Comparison of ENCODE assay signal across 23 cellular contexts in genomic region chrX:129744881-129745321, GRCh38. TPM values are rescaled to one million over a fixed set of nuclear protein-coding genes. Genes with fewer than 3 reads are reported as not detected.
DNase-seq lines count a peak whose midpoint lies in the region; ATAC-seq and TF ChIP-seq lines count a peak whose summit lies in the region.
"Had no signal": no experiment of that assay in that cellular context is flagged by ENCODE, and none has a peak within 500 bp of the region (broad histone marks: within the 10 kb centered on the region; RNA-seq: fewer than 3 reads in every experiment).

No MANE protein-coding gene starts in this region.

- H2BK5ac ChIP-seq in H9 (ENCODE audit: insufficient read length, low read length): no peak overlapping the region

- H3K27me3 Mint-ChIP-seq in activated T-cell treated with anti-CD3 and anti-CD28 coated beads, Interleukin-2, amount 50 U/mL, for 72 hours (ENCODE audit: low read depth): peaks cover 34% of the 10 kb centered on the region
- peaks cover 2% of the 10 kb centered on the region for H3K27me3 Mint-ChIP-seq in T-helper 2 cell treated with Interferon-gamma antibody and Interleukin-4, amounts not matched to agents 5 μg/mL and 100 μg/mL, for 36 hours (ENCODE audit: low read depth)
- no peaks in the 10 kb centered on the region for H3K27me3 Mint-ChIP-seq in activated naive CD8-positive, alpha-beta T cell treated with anti-CD3 and anti-CD28 coated beads for 36 hours
- H3K27me3 Mint-ChIP-seq in H9 (ENCODE audit: low read depth): peaks cover 27% of the 10 kb centered on the region

- H3K36me3 Mint-ChIP-seq in activated T-cell treated with anti-CD3 and anti-CD28 coated beads, Interleukin-2, amount 50 U/mL, for 72 hours (ENCODE audit: insufficient read depth in 2 of 2): no peaks in the 10 kb centered on the region
- no peaks in the 10 kb centered on the region for H3K36me3 Mint-ChIP-seq in T-helper 2 cell treated with Interferon-gamma antibody and Interleukin-4, amounts not matched to agents 5 μg/mL and 100 μg/mL, for 36 hours (ENCODE audit: low read depth)
- no peaks in the 10 kb centered on the region for H3K36me3 Mint-ChIP-seq in activated naive CD8-positive, alpha-beta T cell treated with anti-CD3 and anti-CD28 coated beads for 36 hours
- H3K36me3 Mint-ChIP-seq in H9 (ENCODE audit: insufficient read depth in 1 of 3, low read depth in 3 of 3): no peaks in the 10 kb centered on the region; a peak in 2 of 7 replicates

- TF ChIP-seq CTCF in H9 (conservative IDR thresholded peaks at IDR 0.05): no peak

- H3K4me1 Mint-ChIP-seq in activated T-cell treated with anti-CD3 and anti-CD28 coated beads, Interleukin-2, amount 50 U/mL, for 72 hours (ENCODE audit: low read depth): peaks cover 52% of the 10 kb centered on the region
- peaks cover 39% of the 10 kb centered on the region for H3K4me1 Mint-ChIP-seq in T-helper 2 cell treated with Interferon-gamma antibody and Interleukin-4, amounts not matched to agents 5 μg/mL and 100 μg/mL, for 36 hours (ENCODE audit: low read depth)
- peaks cover 30% of the 10 kb centered on the region for H3K4me1 Mint-ChIP-seq in activated naive CD8-positive, alpha-beta T cell treated with anti-CD3 and anti-CD28 coated beads for 36 hours
- H3K4me1 Mint-ChIP-seq in H9: peaks cover 12 to 18% of the 10 kb centered on the region in 2 experiments

- H3K9me3 ChIP-seq in H9 (ENCODE audit: control insufficient read depth, low read depth, low read length): no peaks in the 10 kb centered on the region
- H3K9me3 ChIP-seq: adrenal gland, esophagus muscularis mucosa, neutrophil, transverse colon had no signal

- ATAC-seq in activated T-cell treated with anti-CD3 and anti-CD28 coated beads, Interleukin-2, amount 50 U/mL, for 72 hours (replicated peaks in 1 of 2): peak; percentile 32 to 55
- ATAC-seq in stimulated activated naive CD8-positive, alpha-beta T cell treated with anti-CD3 and anti-CD28 coated beads, Interleukin-15, Interleukin-2, amounts not matched to agents 100 U/mL and 50 U/mL, for 24 hours: peak; percentile 60
- no peak for ATAC-seq in GM19324 (IDR thresholded peaks at IDR 0.05; ENCODE audit: low FRiP score, unreplicated experiment)
- ATAC-seq: left lobe of liver had no signal

- H2AFZ ChIP-seq in H9 (ENCODE audit: low read length): no peak overlapping the region

- no peak overlapping the region for H3K27ac Mint-ChIP-seq in activated T-cell treated with anti-CD3 and anti-CD28 coated beads, Interleukin-2, amount 50 U/mL, for 72 hours
- peak overlapping the region; percentile 67 for H3K27ac Mint-ChIP-seq in T-helper 2 cell treated with Interferon-gamma antibody and Interleukin-4, amounts not matched to agents 5 μg/mL and 100 μg/mL, for 36 hours
- peak overlapping the region; percentile 76 for H3K27ac Mint-ChIP-seq in activated naive CD8-positive, alpha-beta T cell treated with anti-CD3 and anti-CD28 coated beads for 36 hours
- H3K27ac Mint-ChIP-seq in H9: no peak overlapping the region

- no peaks in the 10 kb centered on the region for H3K9me3 Mint-ChIP-seq in activated T-cell treated with anti-CD3 and anti-CD28 coated beads, Interleukin-2, amount 50 U/mL, for 72 hours
- H3K9me3 Mint-ChIP-seq in T-helper 2 cell treated with Interferon-gamma antibody and Interleukin-4, amounts not matched to agents 5 μg/mL and 100 μg/mL, for 36 hours: no peaks in the 10 kb centered on the region
- H3K9me3 Mint-ChIP-seq in activated naive CD8-positive, alpha-beta T cell treated with anti-CD3 and anti-CD28 coated beads for 36 hours: no peaks in the 10 kb centered on the region
- H3K9me3 Mint-ChIP-seq in H9: peaks cover 0 to 62% of the 10 kb centered on the region in 2 experiments; a peak in 3 of 5 replicates

- H3K27ac ChIP-seq in H9 (ENCODE audit: insufficient read length, low read depth, low read length): no peak overlapping the region
- H3K27ac ChIP-seq: adrenal gland, cardiac muscle cell, esophagus muscularis mucosa, KMS-11, neutrophil, transverse colon, VCaP had no signal

- no peaks in the 10 kb centered on the region for H3K27me3 ChIP-seq in H9 (ENCODE audit: insufficient read depth, low read length)
- H3K27me3 ChIP-seq: adrenal gland, cardiac muscle cell, esophagus muscularis mucosa, neutrophil, transverse colon had no signal

- no peak overlapping the region for H3K56ac ChIP-seq in H9 (ENCODE audit: insufficient read length, low read depth, low read length)

- H3K4me2 ChIP-seq in H9 (ENCODE audit: insufficient read depth, insufficient read length, low read length): no peak overlapping the region
- H3K4me2 ChIP-seq: KMS-11 had no signal

- H2BK20ac ChIP-seq in H9 (ENCODE audit: low read depth, low read length, poor library complexity, severe bottlenecking): no peak overlapping the region

- H3K9ac ChIP-seq in H9 (ENCODE audit: extremely low read depth, insufficient read length, low read length): no peak overlapping the region
- H3K9ac ChIP-seq: KMS-11 had no signal

- H3K23ac ChIP-seq in H9 (ENCODE audit: insufficient read length, low read depth, low read length): no peak overlapping the region

- no peak overlapping the region for H2BK15ac ChIP-seq in H9 (ENCODE audit: low read depth, low read length)

- peak overlapping the region; percentile 3 to 38 for H3K4me3 Mint-ChIP-seq in activated T-cell treated with anti-CD3 and anti-CD28 coated beads, Interleukin-2, amount 50 U/mL, for 72 hours
- H3K4me3 Mint-ChIP-seq in T-helper 2 cell treated with Interferon-gamma antibody and Interleukin-4, amounts not matched to agents 5 μg/mL and 100 μg/mL, for 36 hours: peak overlapping the region; percentile 69
- peak overlapping the region; percentile 4 for H3K4me3 Mint-ChIP-seq in activated naive CD8-positive, alpha-beta T cell treated with anti-CD3 and anti-CD28 coated beads for 36 hours
- H3K4me3 Mint-ChIP-seq in H9: no peak overlapping the region

- H3K4me1 ChIP-seq in H9 (ENCODE audit: insufficient read depth, low read length): no peaks in the 10 kb centered on the region
- H3K4me1 ChIP-seq: adrenal gland, esophagus muscularis mucosa, transverse colon had no signal

- H3K18ac ChIP-seq in H9 (ENCODE audit: insufficient read length, low read depth, low read length): no peak overlapping the region

- no CpG with 5 or more reads among the region's 9 CpGs for WGBS in H9 (ENCODE audit: extremely low coverage, insufficient read length, low lambda C conversion rate)

- no peak overlapping the region for H4K8ac ChIP-seq in H9 (replicated peaks; ENCODE audit: insufficient read length, low read depth, low read length)

- no peaks in the 10 kb centered on the region for H3K23me2 ChIP-seq in H9 (ENCODE audit: insufficient read length, low read depth, low read length, poor library complexity, severe bottlenecking)

- H2AK5ac ChIP-seq in H9 (ENCODE audit: insufficient read length, low read length): no peak overlapping the region

- no peak overlapping the region for H3T11ph ChIP-seq in H9 (ENCODE audit: low read length)

- H2BK12ac ChIP-seq in H9 (ENCODE audit: insufficient read length, low read depth, low read length): no peak overlapping the region

- H3K79me1 ChIP-seq in H9 (ENCODE audit: insufficient read depth, low read depth, low read length, poor library complexity, severe bottlenecking): no peaks in the 10 kb centered on the region

- H3K4ac ChIP-seq in H9 (ENCODE audit: low read depth, low read length): no peak overlapping the region

- no peaks in the 10 kb centered on the region for H3K79me2 ChIP-seq in H9 (ENCODE audit: insufficient read depth, low read length)

- DNase-seq in activated T-cell treated with anti-CD3 and anti-CD28 coated beads, Interleukin-2, amount 50 U/mL, for 72 hours: no peak
- no peak for DNase-seq in activated T-cell treated with anti-CD3 and anti-CD28 coated beads, Interleukin-2, amount 50 U/mL, for 48 hours
- DNase-seq in T-helper 2 cell treated with Interferon-gamma antibody and Interleukin-4, amounts not matched to agents 5 μg/mL and 100 μg/mL, for 36 hours (ENCODE audit: low spot score): no peak
- peak; percentile 49 for DNase-seq in activated naive CD8-positive, alpha-beta T cell treated with anti-CD3 and anti-CD28 coated beads for 36 hours
- DNase-seq in stimulated activated naive CD8-positive, alpha-beta T cell treated with anti-CD3 and anti-CD28 coated beads, Interleukin-15, Interleukin-2, amounts not matched to agents 100 U/mL and 50 U/mL, for 24 hours: peak; percentile 33
- DNase-seq in HCEC 1CT (no peak), H9 (no peak)
- DNase-seq: adrenal gland, DMS79 treated with DMSO at 0.1 percent for 48 hours, midbrain, NCI-H1048, NCI-H2081, transverse colon had no signal

- no peak overlapping the region for H2BK120ac ChIP-seq in H9 (ENCODE audit: low read depth, low read length, poor library complexity, severe bottlenecking)

- no peak overlapping the region for H3K14ac ChIP-seq in H9 (ENCODE audit: insufficient read depth, low read length)

- H4K91ac ChIP-seq in H9 (ENCODE audit: insufficient read length, low read depth, low read length): no peak overlapping the region

- no peaks in the 10 kb centered on the region for H4K20me1 ChIP-seq in H9 (ENCODE audit: control insufficient read depth, insufficient read depth, insufficient read length)

- no peak overlapping the region for H4K5ac ChIP-seq in H9 (ENCODE audit: insufficient read length, low read depth, low read length)

RNA-seq across cellular contexts. Expression of gene XPNPEP2, which starts 6.1 kb away (rescaled TPM):
- total RNA-seq in activated T-cell treated with anti-CD3 and anti-CD28 coated beads, Interleukin-2, amount 50 U/mL, for 72 hours: under 1 TPM; 0.24 to 0.42 TPM
- total RNA-seq in activated naive CD8-positive, alpha-beta T cell treated with anti-CD3 and anti-CD28 coated beads for 36 hours: under 1 TPM; 0.12 to 0.32 TPM
- 0.11 TPM in 1 of 2 replicates, not detected in the other for total RNA-seq in H9 (2021)
- total RNA-seq: cardiac muscle cell, H1, NCI-H460, renal cortical epithelial cell had no signal

RNA-seq across cellular contexts. Expression of gene SASH3, which starts 34.8 kb away (rescaled TPM):
- total RNA-seq in activated T-cell treated with anti-CD3 and anti-CD28 coated beads, Interleukin-2, amount 50 U/mL, for 72 hours: 100 to 1,000 TPM; 148 to 166 TPM
- total RNA-seq in activated naive CD8-positive, alpha-beta T cell treated with anti-CD3 and anti-CD28 coated beads for 36 hours: 100 to 1,000 TPM; 121 to 123 TPM
- total RNA-seq in H9 (2021): not detected in 2 replicates
- total RNA-seq: cardiac muscle cell, H1, NCI-H460, renal cortical epithelial cell had no signal

Comparison
In these comparisons a context has a peak if more than half of its experiments do, and no peak if none do; other contexts are left out.
1. DNase-seq: peak in activated naive CD8-positive, alpha-beta T cell treated with anti-CD3 and anti-CD28 coated beads for 36 hours (single experiment) and stimulated activated naive CD8-positive, alpha-beta T cell treated with anti-CD3 and anti-CD28 coated beads, Interleukin-15, Interleukin-2, amounts not matched to agents 100 U/mL and 50 U/mL, for 24 hours (single experiment); none in activated T-cell treated with anti-CD3 and anti-CD28 coated beads, Interleukin-2, amount 50 U/mL, for 72 hours (0 of 2), activated T-cell treated with anti-CD3 and anti-CD28 coated beads, Interleukin-2, amount 50 U/mL, for 48 hours (0 of 2), T-helper 2 cell treated with Interferon-gamma antibody and Interleukin-4, amounts not matched to agents 5 μg/mL and 100 μg/mL, for 36 hours (single experiment), HCEC 1CT (single experiment) and H9 (single experiment).
2. H3K27ac Mint-ChIP-seq: peak in T-helper 2 cell treated with Interferon-gamma antibody and Interleukin-4, amounts not matched to agents 5 μg/mL and 100 μg/mL, for 36 hours (single experiment) and activated naive CD8-positive, alpha-beta T cell treated with anti-CD3 and anti-CD28 coated beads for 36 hours (single experiment); none in activated T-cell treated with anti-CD3 and anti-CD28 coated beads, Interleukin-2, amount 50 U/mL, for 72 hours (single experiment) and H9 (0 of 3).
3. H3K4me3 Mint-ChIP-seq: peak in activated T-cell treated with anti-CD3 and anti-CD28 coated beads, Interleukin-2, amount 50 U/mL, for 72 hours (2 of 2), T-helper 2 cell treated with Interferon-gamma antibody and Interleukin-4, amounts not matched to agents 5 μg/mL and 100 μg/mL, for 36 hours (single experiment) and activated naive CD8-positive, alpha-beta T cell treated with anti-CD3 and anti-CD28 coated beads for 36 hours (single experiment); none in H9 (0 of 2).
4. RNA of gene SASH3, which starts 34.8 kb away (total RNA-seq): 148 to 166 TPM in activated T-cell treated with anti-CD3 and anti-CD28 coated beads, Interleukin-2, amount 50 U/mL, for 72 hours and 121 to 123 TPM in activated naive CD8-positive, alpha-beta T cell treated with anti-CD3 and anti-CD28 coated beads for 36 hours; not detected in H9; every median in the first group is over 100 times any median in the second.